ENCODE assay signal across 16 cellular contexts in the genomic region with DNA sequence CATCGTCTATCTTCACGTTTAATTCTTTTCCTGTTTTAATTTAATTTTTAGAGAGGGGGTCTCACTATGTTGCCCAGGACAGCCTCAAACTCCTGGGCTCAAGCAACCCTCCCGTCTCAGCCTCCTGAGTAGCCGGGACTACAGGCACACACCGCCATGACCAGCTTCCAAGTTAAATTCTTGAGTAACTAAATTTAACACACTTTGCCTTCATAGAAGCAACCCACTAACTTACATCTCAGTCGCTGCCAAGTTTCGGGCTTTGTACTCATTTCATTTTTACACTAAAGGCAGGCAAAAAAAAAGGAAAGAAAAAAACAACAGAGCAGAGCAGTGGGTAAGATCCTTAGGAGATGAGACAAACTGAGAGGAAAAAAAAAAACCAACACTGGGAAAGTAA. TPM values are rescaled to one million over a fixed set of nuclear protein-coding genes. Genes with fewer than 3 reads are reported as not detected.
DNase-seq lines count a peak whose midpoint lies in the region; ATAC-seq, FAIRE-seq and TF ChIP-seq lines count a peak whose summit lies in the region.
"Had no signal": no experiment of that assay in that cellular context is flagged by ENCODE, and none has a peak within 500 bp of the region (broad histone marks: within the 10 kb centered on the region; RNA-seq: fewer than 3 reads in every experiment).

No MANE protein-coding gene starts in this region.

- FAIRE-seq in D721Med (lab: Jason Lieb, UNC): no peak
- FAIRE-seq: H54 had no signal

- intact Hi-C loops in CD4-positive, alpha-beta T cell (cut with DNase I, micrococcal nuclease): no loop called here

- TF ChIP-seq CTCF in CD4-positive, alpha-beta T cell (IDR thresholded peaks at IDR 0.05): no peak
- no peak for TF ChIP-seq CTCF in D721Med (IDR thresholded peaks at IDR 0.05; ENCODE audit: insufficient read depth, missing control alignments)

- H3K36me3 Mint-ChIP-seq in CD4-positive, alpha-beta T cell (ENCODE audit: low read depth): no peaks in the 10 kb centered on the region
- peaks cover 61% of the 10 kb centered on the region for H3K36me3 Mint-ChIP-seq in activated CD4-positive, alpha-beta memory T cell treated with anti-CD3 and anti-CD28 coated beads, Interleukin-2, amount 10 ng/mL, durations not matched to agents 7 days and 5 days (ENCODE audit: low read depth)

- no peaks in the 10 kb centered on the region for H3K9me3 ChIP-seq in CD4-positive, alpha-beta T cell (ENCODE audit: control insufficient read depth, low read length)

- peak; percentile 19 for DNase-seq in activated CD8-positive, alpha-beta memory T cell treated with anti-CD3 and anti-CD28 coated beads for 24 hours
- no peak for DNase-seq in activated CD8-positive, alpha-beta memory T cell treated with anti-CD3 and anti-CD28 coated beads, Interleukin-2, amount 50 U/mL, for 48 hours
- DNase-seq in CD4-positive, alpha-beta T cell: no peak
- no peak for DNase-seq in activated CD4-positive, alpha-beta memory T cell treated with anti-CD3 and anti-CD28 coated beads, Interleukin-2, amount 10 ng/mL, durations not matched to agents 7 days and 5 days
- DNase-seq in middle frontal gyrus (ENCODE audit: extremely low spot score, low spot score) (peak; percentile 36), AG08395 (ENCODE audit: low spot score) (no peak), D721Med (ENCODE audit: insufficient read length, low spot score) (no peak)
- DNase-seq: CD8-positive, alpha-beta memory T cell; KG1; NCI-H1048; NCI-H1694; NCI-H345; NCI-H526 treated with DMSO at 0.1 percent for 48 hours had no signal

- no peak for ATAC-seq in CD4-positive, alpha-beta T cell (ENCODE audit: poor library complexity)
- no peak for ATAC-seq in GM18502 (IDR thresholded peaks at IDR 0.05; ENCODE audit: poor library complexity, unreplicated experiment)

- H3K27ac Mint-ChIP-seq in CD4-positive, alpha-beta T cell: no peak overlapping the region
- no peak overlapping the region for H3K27ac Mint-ChIP-seq in activated CD4-positive, alpha-beta memory T cell treated with anti-CD3 and anti-CD28 coated beads, Interleukin-2, amount 10 ng/mL, durations not matched to agents 7 days and 5 days
- H3K27ac Mint-ChIP-seq: B cell had no signal

- H3K4me3 Mint-ChIP-seq in CD4-positive, alpha-beta T cell: peak overlapping the region; percentile 49
- H3K4me3 Mint-ChIP-seq in activated CD4-positive, alpha-beta memory T cell treated with anti-CD3 and anti-CD28 coated beads, Interleukin-2, amount 10 ng/mL, durations not matched to agents 7 days and 5 days: peak overlapping the region; percentile 26
- H3K4me3 Mint-ChIP-seq: B cell had no signal

- POLR2A ChIA-PET in CD4-positive, alpha-beta T cell (lab: Charles Lee): no interaction called here
- POLR2A ChIA-PET in activated CD4-positive, alpha-beta memory T cell treated with anti-CD3 and anti-CD28 coated beads, Interleukin-2, amount 10 ng/mL, durations not matched to agents 7 days and 5 days (lab: Charles Lee): no interaction called here

- H3K27me3 Mint-ChIP-seq in CD4-positive, alpha-beta T cell: peaks cover 56% of the 10 kb centered on the region
- H3K27me3 Mint-ChIP-seq in activated CD4-positive, alpha-beta memory T cell treated with anti-CD3 and anti-CD28 coated beads, Interleukin-2, amount 10 ng/mL, durations not matched to agents 7 days and 5 days: peaks cover 26% of the 10 kb centered on the region

- no peaks in the 10 kb centered on the region for H3K9me3 Mint-ChIP-seq in CD4-positive, alpha-beta T cell
- no peaks in the 10 kb centered on the region for H3K9me3 Mint-ChIP-seq in activated CD4-positive, alpha-beta memory T cell treated with anti-CD3 and anti-CD28 coated beads, Interleukin-2, amount 10 ng/mL, durations not matched to agents 7 days and 5 days
- H3K9me3 Mint-ChIP-seq: CD8-positive, alpha-beta memory T cell had no signal

- peaks cover 31% of the 10 kb centered on the region for H3K4me1 Mint-ChIP-seq in CD4-positive, alpha-beta T cell (ENCODE audit: low read depth)
- H3K4me1 Mint-ChIP-seq in activated CD4-positive, alpha-beta memory T cell treated with anti-CD3 and anti-CD28 coated beads, Interleukin-2, amount 10 ng/mL, durations not matched to agents 7 days and 5 days: peaks cover 66% of the 10 kb centered on the region

- peaks cover 22% of the 10 kb centered on the region for H3K27me3 ChIP-seq in CD4-positive, alpha-beta T cell (ENCODE audit: control insufficient read depth, insufficient read depth, low read length)

- H3K27ac ChIP-seq in CD4-positive, alpha-beta T cell (ENCODE audit: low read depth, low read length): no peak overlapping the region

- CTCF ChIA-PET in CD4-positive, alpha-beta T cell (lab: Charles Lee): no interaction called here
- CTCF ChIA-PET in activated CD4-positive, alpha-beta memory T cell treated with anti-CD3 and anti-CD28 coated beads, Interleukin-2, amount 10 ng/mL, durations not matched to agents 7 days and 5 days (lab: Charles Lee): interaction anchor here (0.5 kb wide), 1 partner anchor 241 kb away, joined by 3 read pairs; no protein-coding TSS in a partner anchor

RNA-seq across cellular contexts. Expression of a gene that starts 3.6 kb away (rescaled TPM):
- total RNA-seq in CD4-positive, alpha-beta T cell: 10 to 100 TPM; 39.6 to 39.8 TPM
- 10 to 100 TPM; 57.6 to 60.6 TPM for total RNA-seq in activated CD4-positive, alpha-beta memory T cell treated with anti-CD3 and anti-CD28 coated beads, Interleukin-2, amount 10 ng/mL, durations not matched to agents 7 days and 5 days

Comparison
In these comparisons a context has a peak if more than half of its experiments do, and no peak if none do; other contexts are left out.
1. DNase-seq: peak in activated CD8-positive, alpha-beta memory T cell treated with anti-CD3 and anti-CD28 coated beads for 24 hours (single experiment) and middle frontal gyrus (single experiment); none in activated CD8-positive, alpha-beta memory T cell treated with anti-CD3 and anti-CD28 coated beads, Interleukin-2, amount 50 U/mL, for 48 hours (single experiment), CD4-positive, alpha-beta T cell (0 of 10), activated CD4-positive, alpha-beta memory T cell treated with anti-CD3 and anti-CD28 coated beads, Interleukin-2, amount 10 ng/mL, durations not matched to agents 7 days and 5 days (single experiment), AG08395 (single experiment) and D721Med (single experiment).